In genomic region chr17:44533533-44534246, GRCh38 we compare ENCODE assay signal across 8 cellular contexts. TPM values are rescaled to one million over a fixed set of nuclear protein-coding genes. Genes with fewer than 3 reads are reported as not detected.
DNase-seq lines count a peak whose midpoint lies in the region; ATAC-seq and TF ChIP-seq lines count a peak whose summit lies in the region.

No MANE protein-coding gene starts in this region.

- peaks cover 27% of the 10 kb centered on the region for H3F3A ChIP-seq in PC-9 (ENCODE audit: insufficient read depth, low read depth)

- DNase-seq in DMS79 (lab: John Stamatoyannopoulos, UW): peak; percentile 53
- DNase-seq in Karpas-422: peak; percentile 94
- peak; percentile 58 to 85 for DNase-seq in PC-9
- DNase-seq in activated T-cell treated with anti-CD3 and anti-CD28 coated beads, Interleukin-2, amount 50 U/mL, for 1 hour: peak; percentile 84
- no peak for DNase-seq in esophagus squamous epithelium (lab: John Stamatoyannopoulos, UW)
- DNase-seq in naive thymus-derived CD4-positive, alpha-beta T cell: peak; percentile 55 to 86 (median 77)
- DNase-seq in stimulated activated CD8-positive, alpha-beta memory T cell treated with anti-CD3 and anti-CD28 coated beads, Interleukin-7, amount 100 ng/mL, for 48 hours (ENCODE audit: extremely low read depth in 1 of 2, low read depth in 1 of 2): peak; percentile 55 to 80

- H3K36me3 ChIP-seq in Karpas-422 (ENCODE audit: insufficient read depth, low read length) (no peaks in the 10 kb centered on the region), PC-9 (ENCODE audit: low read depth) (no peaks in the 10 kb centered on the region), esophagus squamous epithelium (no peaks in the 10 kb centered on the region)
- H3K36me3 ChIP-seq in naive thymus-derived CD4-positive, alpha-beta T cell (ENCODE audit: control insufficient read depth in 2 of 3, insufficient read depth in 3 of 3, low read length in 3 of 3): no peaks in the 10 kb centered on the region

- peak; percentile 98 for ATAC-seq in naive thymus-derived CD4-positive, alpha-beta T cell
- no peak for ATAC-seq in GM18867 (IDR thresholded peaks at IDR 0.05; ENCODE audit: unreplicated experiment)

- H3K4me2 ChIP-seq in Karpas-422 (ENCODE audit: low read depth, low read length, poor library complexity, severe bottlenecking) (no peak overlapping the region), PC-9 (peak overlapping the region; percentile 31; the same call in 1 of the 2 replicates)

- intact Hi-C loops in PC-9 (cut with micrococcal nuclease; ENCODE audit: unreplicated experiment) (loop anchor here (1.0 to 2.0 kb wide), 3 partner anchors 23 to 137 kb away; partner anchors contain the start of gene FZD2), esophagus squamous epithelium (cut with DNase I) (loop anchor here (5.0 to 10.0 kb wide), 2 partner anchors 104 to 139 kb away; no protein-coding TSS in a partner anchor)
- intact Hi-C loops in naive thymus-derived CD4-positive, alpha-beta T cell (cut with micrococcal nuclease): loop anchor here in 1 of 2 donors (1.0 to 5.0 kb wide), 2 partner anchors 104 to 332 kb away; no protein-coding TSS in a partner anchor

- H2AFZ ChIP-seq in Karpas-422 (ENCODE audit: low read length): peak overlapping the region; percentile 70
- no peak overlapping the region; the same call in 1 of the 2 replicates for H2AFZ ChIP-seq in PC-9

- no peak for TF ChIP-seq POLR2A in esophagus squamous epithelium (IDR thresholded peaks at IDR 0.05)

- peaks cover 0 to 10% (median 7%) of the 10 kb centered on the region in 7 donors for H3K4me1 Mint-ChIP-seq in naive thymus-derived CD4-positive, alpha-beta T cell

- H3K79me2 ChIP-seq in Karpas-422 (ENCODE audit: low read length) (no peaks in the 10 kb centered on the region), PC-9 (ENCODE audit: low read depth) (no peaks in the 10 kb centered on the region)

- peaks cover 0 to 14% (median 6%) of the 10 kb centered on the region in 5 donors for H3K27me3 Mint-ChIP-seq in naive thymus-derived CD4-positive, alpha-beta T cell

- H3K36me3 Mint-ChIP-seq in naive thymus-derived CD4-positive, alpha-beta T cell: no peaks in the 10 kb centered on the region

- no peak overlapping the region for H3K27ac ChIP-seq in Karpas-422 (ENCODE audit: low read length)
- H3K27ac ChIP-seq in PC-9: no peak overlapping the region
- peak overlapping the region in 3 of 4 donors; percentile 47 to 64 (median 63) for H3K27ac ChIP-seq in esophagus squamous epithelium
- no peak overlapping the region for H3K27ac ChIP-seq in naive thymus-derived CD4-positive, alpha-beta T cell (ENCODE audit: low read depth, low read length)

- no TSS peak for BruUV-seq in PC-9 (replicated peaks; lab: Mats Ljungman, UMichigan)

- no peaks in the 10 kb centered on the region for H4K20me1 ChIP-seq in Karpas-422 (ENCODE audit: insufficient read depth, low read depth, low read length)
- H4K20me1 ChIP-seq in PC-9 (ENCODE audit: insufficient read depth): no peaks in the 10 kb centered on the region

- H3K4me3 ChIP-seq in Karpas-422 (ENCODE audit: low read length) (no peak overlapping the region), PC-9 (no peak overlapping the region), esophagus squamous epithelium (peak overlapping the region in 2 of 4 donors; percentile 19 to 43)
- H3K4me3 ChIP-seq in naive thymus-derived CD4-positive, alpha-beta T cell (ENCODE audit: low read length): no peak overlapping the region

- POLR2A ChIA-PET in PC-9 (lab: Charles Lee; ENCODE audit: unreplicated experiment): no interaction called here
- POLR2A ChIA-PET in naive thymus-derived CD4-positive, alpha-beta T cell (lab: Charles Lee): interaction anchor here (0.8 to 1.1 kb wide), 2 partner anchors 10 to 30 kb away, joined by 3 to 4 read pairs; no protein-coding TSS in a partner anchor

- peak overlapping the region in 4 of 9 donors; percentile 2 to 84 (median 6) for H3K27ac Mint-ChIP-seq in naive thymus-derived CD4-positive, alpha-beta T cell

- no peaks in the 10 kb centered on the region for H3K9me2 ChIP-seq in Karpas-422 (replicated peaks; ENCODE audit: insufficient read depth, low read length)
- no peaks in the 10 kb centered on the region for H3K9me2 ChIP-seq in PC-9 (ENCODE audit: insufficient read depth)

- no peak overlapping the region for H3K4me3 Mint-ChIP-seq in naive thymus-derived CD4-positive, alpha-beta T cell

- H3K4me1 ChIP-seq in Karpas-422 (ENCODE audit: low read length) (peaks cover 11% of the 10 kb centered on the region), PC-9 (replicated peaks; ENCODE audit: insufficient read depth) (peaks cover 33% of the 10 kb centered on the region), esophagus squamous epithelium (peaks cover 6 to 11% (median 7%) of the 10 kb centered on the region in 3 donors)
- no peaks in the 10 kb centered on the region for H3K4me1 ChIP-seq in naive thymus-derived CD4-positive, alpha-beta T cell (ENCODE audit: control insufficient read depth in 2 of 2, insufficient read depth in 2 of 2, low read length in 2 of 2)

- CTCF ChIA-PET in PC-9 (lab: Charles Lee): interaction anchor here (0.6 to 1.4 kb wide), 7 partner anchors 14 to 136 kb away, joined by 3 to 7 read pairs (median 4); partner anchors contain the start of gene FZD2
- CTCF ChIA-PET in naive thymus-derived CD4-positive, alpha-beta T cell (lab: Charles Lee): interaction anchor here (0.8 to 1.7 kb wide), 3 partner anchors 11 to 104 kb away, joined by 3 to 5 read pairs (median 3); no protein-coding TSS in a partner anchor

- peak overlapping the region; percentile 44 for H3K9ac ChIP-seq in Karpas-422 (ENCODE audit: low read length)

- 22 to 33% methylated on average over 21 of the region's 21 CpGs for WGBS in esophagus squamous epithelium, 2 donors

- no peaks in the 10 kb centered on the region for H3K9me3 ChIP-seq in Karpas-422 (ENCODE audit: low read length)
- H3K9me3 ChIP-seq in PC-9 (ENCODE audit: insufficient read depth, low read depth): no peaks in the 10 kb centered on the region
- H3K9me3 ChIP-seq in esophagus squamous epithelium: no peaks in the 10 kb centered on the region
- no peaks in the 10 kb centered on the region for H3K9me3 ChIP-seq in naive thymus-derived CD4-positive, alpha-beta T cell (ENCODE audit: control insufficient read depth in 2 of 3, low read length in 3 of 3)

- H3K27me3 ChIP-seq in Karpas-422 (ENCODE audit: low read length) (no peaks in the 10 kb centered on the region), PC-9 (ENCODE audit: insufficient read depth, low read depth) (no peaks in the 10 kb centered on the region), esophagus squamous epithelium (peaks cover 0 to 17% (median 0%) of the 10 kb centered on the region in 4 donors)
- H3K27me3 ChIP-seq in naive thymus-derived CD4-positive, alpha-beta T cell (ENCODE audit: control insufficient read depth in 2 of 2, insufficient read depth in 2 of 2, low read length in 2 of 2): no peaks in the 10 kb centered on the region

- no peaks in the 10 kb centered on the region for H3K9me3 Mint-ChIP-seq in naive thymus-derived CD4-positive, alpha-beta T cell

- TF ChIP-seq CTCF in PC-9 (conservative IDR thresholded peaks at IDR 0.05) (peak; percentile 95), esophagus squamous epithelium (IDR thresholded peaks at IDR 0.05) (peak; percentile 90 to 94 (median 93))

RNA-seq across cellular contexts. Expression of gene FZD2, which starts 23.6 kb away (rescaled TPM):
- 0.56 and 2.4 TPM in 2 replicates for total RNA-seq in Karpas-422 (2014; rRNA removed; shearing (Covaris generic); ENCODE audit: low replicate concordance)
- total RNA-seq in PC-9 (2021): 50.5 and 61.8 TPM in 2 replicates
- 1 to 10 TPM in 2 of 4 donors, under 1 TPM in 1, not detected in 1; 0.26 to 1.5 (median 1.3) TPM for total RNA-seq in esophagus squamous epithelium
- total RNA-seq in naive thymus-derived CD4-positive, alpha-beta T cell: 1 to 10 TPM in 1 of 5 experiments, under 1 TPM in 2, not detected in 2; 0.16 to 1.7 (median 0.19) TPM
- polyA plus RNA-seq in naive thymus-derived CD4-positive, alpha-beta T cell: under 1 TPM in 1 of 2 donors, not detected in 1; 0.13 TPM

RNA-seq across cellular contexts. Expression of gene GPATCH8, which starts 30.5 kb away (rescaled TPM):
- 22.3 and 23.2 TPM in 2 replicates for total RNA-seq in Karpas-422 (2014; rRNA removed; shearing (Covaris generic); ENCODE audit: low replicate concordance)
- total RNA-seq in PC-9 (2021) (31.0 and 39.4 TPM in 2 replicates), esophagus squamous epithelium (10 to 100 TPM; 15.3 to 35.5 (median 24.9) TPM)
- 10 to 100 TPM; 45.0 to 88.5 (median 82.9) TPM for total RNA-seq in naive thymus-derived CD4-positive, alpha-beta T cell
- polyA plus RNA-seq in naive thymus-derived CD4-positive, alpha-beta T cell: 10 to 100 TPM; 40.2 to 59.1 TPM

Comparison
In these comparisons a context has a peak if more than half of its experiments do, and no peak if none do; other contexts are left out.
1. H3K27ac ChIP-seq: peak in esophagus squamous epithelium (3 of 4); none in Karpas-422 (single experiment), PC-9 (single experiment) and naive thymus-derived CD4-positive, alpha-beta T cell (single experiment).
2. RNA of gene FZD2, which starts 23.6 kb away (total RNA-seq): 50.5 to 61.8 TPM in PC-9; 0.26 to 1.5 TPM in esophagus squamous epithelium, 0.56 to 2.4 TPM in Karpas-422 and 0.16 to 1.7 TPM in naive thymus-derived CD4-positive, alpha-beta T cell; every median in the first group is over 10 times any median in the second.